In the genomic region with DNA sequence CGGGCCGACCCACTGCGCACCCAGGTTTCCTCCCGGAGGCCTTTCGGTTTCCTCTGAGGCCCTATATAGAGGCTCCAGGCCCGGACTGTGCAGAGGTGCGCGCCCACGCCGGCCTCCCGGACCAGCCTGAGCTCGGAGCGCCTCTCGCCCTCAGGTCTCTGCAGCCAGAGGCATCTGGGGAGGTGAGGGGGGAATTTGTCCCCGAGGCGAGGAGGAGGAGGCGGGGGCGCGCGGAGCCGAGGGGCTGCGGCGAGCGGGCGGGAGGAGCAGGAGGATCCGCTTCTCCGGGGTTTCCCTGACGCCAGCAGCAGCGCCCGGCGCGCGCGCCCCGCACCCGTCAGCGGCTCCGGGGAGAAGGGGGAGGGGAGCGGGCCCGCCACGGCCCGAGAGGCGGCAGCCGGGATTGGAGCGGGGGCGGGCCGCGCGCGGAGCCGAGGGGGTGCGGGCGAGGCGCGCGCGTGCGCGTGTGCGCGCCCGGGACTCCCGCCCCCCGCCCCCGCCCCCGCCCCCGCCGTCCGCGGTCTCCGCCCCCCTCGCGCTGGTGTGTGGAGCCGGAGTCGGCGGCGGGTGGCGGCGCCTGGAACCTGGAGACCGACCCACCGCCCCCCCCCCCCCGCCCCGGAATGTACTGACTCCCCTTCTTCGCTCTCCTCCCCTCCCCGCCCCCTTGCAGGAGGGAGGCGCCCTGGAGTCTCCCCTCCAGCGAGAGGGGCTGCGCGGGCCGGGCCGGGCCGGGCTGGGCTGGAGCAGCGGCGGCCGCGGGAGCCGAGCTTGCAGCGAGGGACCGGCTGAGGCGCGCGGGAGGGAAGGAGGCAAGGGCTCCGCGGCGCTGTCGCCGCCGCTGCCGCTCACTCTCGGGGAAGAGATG, we compare ENCODE assay signal across 8 cellular contexts. TPM values are rescaled to one million over a fixed set of nuclear protein-coding genes. Genes with fewer than 3 reads are reported as not detected.
DNase-seq lines count a peak whose midpoint lies in the region; TF ChIP-seq lines count a peak whose summit lies in the region.

TSS of gene NEO1 (plus strand) at position 653 of the 868 bp plus-strand sequence. CDS start at position 866, 213 bp downstream.

- TF ChIP-seq EP300 in tibial nerve (IDR thresholded peaks at IDR 0.05) = peak in 1 of 2 donors; percentile 62

- peak within 1 kb of the TSS; percentile 76 for H3K4me2 ChIP-seq in DOHH2 (ENCODE audit: low read length)

- no peaks in the 10 kb centered on the region for H3K9me2 ChIP-seq in DOHH2 (replicated peaks; ENCODE audit: control insufficient read depth, low read length)

- H3K27me3 ChIP-seq in DOHH2 (ENCODE audit: control insufficient read depth, low read length) = peaks cover 64% of the 10 kb centered on the region
- peaks cover 3% of the 10 kb centered on the region for H3K27me3 ChIP-seq in left ventricle myocardium inferior (ENCODE audit: low read depth)
- no peaks in the 10 kb centered on the region for H3K27me3 ChIP-seq in tibial nerve

- peak in 1 of 2 donors; percentile 46 for TF ChIP-seq POLR2A in tibial nerve (IDR thresholded peaks at IDR 0.05)

- H3K4me3 ChIP-seq in DOHH2 (ENCODE audit: low read length) (peak within 1 kb of the TSS; percentile 73), HEK293 (ENCODE audit: low read depth, low read length) (peak within 1 kb of the TSS; percentile 85), left ventricle myocardium inferior (peak within 1 kb of the TSS; percentile 89), tibial nerve (peak within 1 kb of the TSS; percentile 63 to 90 (median 77))

- no peak for TF ChIP-seq CTCF in DOHH2 (IDR thresholded peaks at IDR 0.05; ENCODE audit: low read depth, low read length, poor library complexity, severe bottlenecking)
- TF ChIP-seq CTCF in HEK293 (tag by site-specific recombination; IDR thresholded peaks at IDR 0.05) = no peak
- TF ChIP-seq CTCF in left ventricle myocardium inferior (IDR thresholded peaks at IDR 0.05; ENCODE audit: borderline replicate concordance) = no peak
- peak in 1 of 5 experiments; percentile 7 for TF ChIP-seq CTCF in tibial nerve (IDR thresholded peaks at IDR 0.05)

- POLR2A ChIA-PET in HEK293 (lab: Yijun Ruan, JAX) = interaction anchor here (1.2 to 1.8 kb wide), 2 partner anchors 22 to 84 kb away, joined by 3 to 4 read pairs; no protein-coding TSS in a partner anchor

- H3K79me2 ChIP-seq in DOHH2 (ENCODE audit: control insufficient read depth, low read length) = no peaks in the 10 kb centered on the region

- DNase-seq in NCI-H128 (lab: John Stamatoyannopoulos, UW; ENCODE audit: unreplicated experiment) (peak; percentile 53), T-helper 2 cell (peak; percentile 59 to 85 (median 76)), left ventricle myocardium inferior (peak; percentile 89), posterior cingulate gyrus (peak; percentile 84 to 99 (median 88)), tibial nerve (ENCODE audit: low spot score in 2 of 2) (peak; percentile 50 to 61)

- no peaks in the 10 kb centered on the region for H3K36me3 ChIP-seq in DOHH2 (ENCODE audit: control insufficient read depth, low read length)
- H3K36me3 ChIP-seq in HEK293 (ENCODE audit: control insufficient read depth in 2 of 2, insufficient read depth in 1 of 2, low read length in 2 of 2) = no peaks in the 10 kb centered on the region
- H3K36me3 ChIP-seq in left ventricle myocardium inferior = no peaks in the 10 kb centered on the region
- no peaks in the 10 kb centered on the region for H3K36me3 ChIP-seq in tibial nerve

- peaks cover 4% of the 10 kb centered on the region; the same call in 1 of the 2 replicates for H3F3A ChIP-seq in DOHH2 (ENCODE audit: control insufficient read depth, insufficient read depth)

- CTCF ChIA-PET in HEK293 (lab: Yijun Ruan, JAX) = interaction anchor here (0.6 to 1.8 kb wide), 5 partner anchors 16 to 217 kb away, joined by 3 to 6 read pairs (median 5); no protein-coding TSS in a partner anchor

- no peaks in the 10 kb centered on the region for H3K9me3 ChIP-seq in DOHH2 (ENCODE audit: control insufficient read depth, insufficient read depth, low read length)
- no peaks in the 10 kb centered on the region for H3K9me3 ChIP-seq in HEK293 (ENCODE audit: control insufficient read depth, insufficient read depth, low read depth, low read length)
- no peaks in the 10 kb centered on the region for H3K9me3 ChIP-seq in left ventricle myocardium inferior (replicated peaks)
- H3K9me3 ChIP-seq in tibial nerve = no peaks in the 10 kb centered on the region

- intact Hi-C loops in left ventricle myocardium inferior (cut with micrococcal nuclease) = no loop called here
- intact Hi-C loops in posterior cingulate gyrus (cut with DNase I) = loop anchor here (2.0 kb wide), 1 partner anchor 29 kb away; no protein-coding TSS in a partner anchor

- WGBS in tibial nerve, 2 donors = 0 to 1% methylated on average over 7 to 26 of the region's 110 CpGs

- H3K4me1 ChIP-seq in DOHH2 (ENCODE audit: control insufficient read depth, low read length) (peaks cover 7% of the 10 kb centered on the region), HEK293 (ENCODE audit: control insufficient read depth, insufficient read depth, low read length) (peaks cover 46% of the 10 kb centered on the region), left ventricle myocardium inferior (peaks cover 26% of the 10 kb centered on the region), tibial nerve (peaks cover 0 to 34% (median 4%) of the 10 kb centered on the region in 4 donors)

- no peaks in the 10 kb centered on the region for H4K20me1 ChIP-seq in DOHH2 (ENCODE audit: control insufficient read depth, insufficient read depth, low read depth, low read length)

- H3K27ac ChIP-seq in DOHH2 (ENCODE audit: low read depth, low read length) (no peak within 1 kb of the TSS), HEK293 (ENCODE audit: extremely low read depth, low read depth, low read length) (peak within 1 kb of the TSS; percentile 99), angular gyrus (ENCODE audit: low read depth, low read length) (peak within 1 kb of the TSS; percentile 98), left ventricle myocardium inferior (replicated peaks) (peak within 1 kb of the TSS; percentile 98), tibial nerve (peak within 1 kb of the TSS; percentile 88 to 92 (median 90))

TF ChIP-seq in HEK293, 187 proteins besides CTCF, POLR2A, EP300 and RAD21 (continues in another document):
- TF ChIP-seq REPIN1 (tag by site-specific recombination; IDR thresholded peaks at IDR 0.05; ENCODE audit: low read depth) = 0 out of 2 replicates have a peak, but pooled peaks have one; percentile 48
- no peak for TF ChIP-seq ZNF121 (tag by site-specific recombination; IDR thresholded peaks at IDR 0.05)
- TF ChIP-seq SP7 (tag by site-specific recombination; IDR thresholded peaks at IDR 0.05) = peak; percentile 51
- TF ChIP-seq, protein P1, sequence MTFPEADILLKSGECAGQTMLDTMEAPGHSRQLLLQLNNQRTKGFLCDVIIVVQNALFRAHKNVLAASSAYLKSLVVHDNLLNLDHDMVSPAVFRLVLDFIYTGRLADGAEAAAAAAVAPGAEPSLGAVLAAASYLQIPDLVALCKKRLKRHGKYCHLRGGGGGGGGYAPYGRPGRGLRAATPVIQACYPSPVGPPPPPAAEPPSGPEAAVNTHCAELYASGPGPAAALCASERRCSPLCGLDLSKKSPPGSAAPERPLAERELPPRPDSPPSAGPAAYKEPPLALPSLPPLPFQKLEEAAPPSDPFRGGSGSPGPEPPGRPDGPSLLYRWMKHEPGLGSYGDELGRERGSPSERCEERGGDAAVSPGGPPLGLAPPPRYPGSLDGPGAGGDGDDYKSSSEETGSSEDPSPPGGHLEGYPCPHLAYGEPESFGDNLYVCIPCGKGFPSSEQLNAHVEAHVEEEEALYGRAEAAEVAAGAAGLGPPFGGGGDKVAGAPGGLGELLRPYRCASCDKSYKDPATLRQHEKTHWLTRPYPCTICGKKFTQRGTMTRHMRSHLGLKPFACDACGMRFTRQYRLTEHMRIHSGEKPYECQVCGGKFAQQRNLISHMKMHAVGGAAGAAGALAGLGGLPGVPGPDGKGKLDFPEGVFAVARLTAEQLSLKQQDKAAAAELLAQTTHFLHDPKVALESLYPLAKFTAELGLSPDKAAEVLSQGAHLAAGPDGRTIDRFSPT (tag by site-specific recombination; IDR thresholded peaks at IDR 0.05) = no peak
- 0 out of 2 replicates have a peak, but pooled peaks have one; percentile 15 for TF ChIP-seq ZNF423 (tag by site-specific recombination; IDR thresholded peaks at IDR 0.05)
- TF ChIP-seq ZNF335 (tag by site-specific recombination; conservative IDR thresholded peaks at IDR 0.05) = peak; percentile 35; the same call in 1 of the 2 replicates
- peak; percentile 54; the same call in 1 of the 2 replicates for TF ChIP-seq YY1 (tag by site-specific recombination; IDR thresholded peaks at IDR 0.05)
- TF ChIP-seq, protein P2, sequence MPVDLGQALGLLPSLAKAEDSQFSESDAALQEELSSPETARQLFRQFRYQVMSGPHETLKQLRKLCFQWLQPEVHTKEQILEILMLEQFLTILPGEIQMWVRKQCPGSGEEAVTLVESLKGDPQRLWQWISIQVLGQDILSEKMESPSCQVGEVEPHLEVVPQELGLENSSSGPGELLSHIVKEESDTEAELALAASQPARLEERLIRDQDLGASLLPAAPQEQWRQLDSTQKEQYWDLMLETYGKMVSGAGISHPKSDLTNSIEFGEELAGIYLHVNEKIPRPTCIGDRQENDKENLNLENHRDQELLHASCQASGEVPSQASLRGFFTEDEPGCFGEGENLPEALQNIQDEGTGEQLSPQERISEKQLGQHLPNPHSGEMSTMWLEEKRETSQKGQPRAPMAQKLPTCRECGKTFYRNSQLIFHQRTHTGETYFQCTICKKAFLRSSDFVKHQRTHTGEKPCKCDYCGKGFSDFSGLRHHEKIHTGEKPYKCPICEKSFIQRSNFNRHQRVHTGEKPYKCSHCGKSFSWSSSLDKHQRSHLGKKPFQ (tag by site-specific recombination; IDR thresholded peaks at IDR 0.05) = no peak
- peak; percentile 51; the same call in 1 of the 2 replicates for TF ChIP-seq ZBTB20 (tag by site-specific recombination; IDR thresholded peaks at IDR 0.05)

RNA-seq across cellular contexts. Expression of gene NEO1, which starts in this region (rescaled TPM):
- total RNA-seq in left ventricle myocardium inferior = 9.0 TPM
- total RNA-seq in tibial nerve = 10 to 100 TPM; 18.6 to 48.3 (median 41.4) TPM
